1 cellular context compared by ENCODE assay signal in the genomic region with DNA sequence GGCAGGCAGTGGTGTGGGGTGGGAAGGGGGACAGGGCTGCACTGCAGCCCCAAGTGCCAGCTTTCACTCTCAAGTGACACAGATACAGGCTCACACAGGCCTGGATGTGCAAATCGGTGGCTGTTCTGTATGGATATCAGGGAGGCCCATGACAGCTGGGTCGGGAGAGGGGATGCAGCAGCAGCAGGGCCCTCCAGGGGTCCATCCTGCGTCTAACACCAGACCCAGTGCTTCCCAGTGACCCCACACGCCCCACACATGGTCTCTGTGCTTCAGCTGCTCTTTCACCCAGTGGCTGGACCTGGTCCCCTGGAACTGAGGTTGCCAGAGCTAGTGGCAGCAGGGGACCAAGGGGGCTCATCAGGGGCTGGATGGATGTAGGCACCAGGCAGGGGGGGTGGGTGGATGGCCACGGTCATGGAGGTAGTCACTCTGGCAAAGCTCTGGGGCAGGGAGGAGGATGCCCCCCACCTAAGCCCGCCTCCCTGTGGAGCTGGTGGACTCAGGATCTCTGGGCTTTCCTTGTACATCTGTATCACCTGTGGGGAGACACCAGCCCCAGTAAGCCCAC.
TF ChIP-seq lines count a peak whose summit lies in the region.

No MANE protein-coding gene starts in this region.

TF ChIP-seq in HepG2, 621 proteins besides CTCF, POLR2A, EP300 and RAD21:
- TF ChIP-seq, protein P1, sequence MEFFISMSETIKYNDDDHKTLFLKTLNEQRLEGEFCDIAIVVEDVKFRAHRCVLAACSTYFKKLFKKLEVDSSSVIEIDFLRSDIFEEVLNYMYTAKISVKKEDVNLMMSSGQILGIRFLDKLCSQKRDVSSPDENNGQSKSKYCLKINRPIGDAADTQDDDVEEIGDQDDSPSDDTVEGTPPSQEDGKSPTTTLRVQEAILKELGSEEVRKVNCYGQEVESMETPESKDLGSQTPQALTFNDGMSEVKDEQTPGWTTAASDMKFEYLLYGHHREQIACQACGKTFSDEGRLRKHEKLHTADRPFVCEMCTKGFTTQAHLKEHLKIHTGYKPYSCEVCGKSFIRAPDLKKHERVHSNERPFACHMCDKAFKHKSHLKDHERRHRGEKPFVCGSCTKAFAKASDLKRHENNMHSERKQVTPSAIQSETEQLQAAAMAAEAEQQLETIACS (CRISPR knock-in tag; IDR thresholded peaks at IDR 0.05) = no peak
- peak; percentile 14 for TF ChIP-seq AGO2 (optimal IDR thresholded peaks at IDR 0.05; ENCODE audit: low read depth, low read length)
TF ChIP-seq in HepG2: peak in this region for 1.
